In the genomic region with DNA sequence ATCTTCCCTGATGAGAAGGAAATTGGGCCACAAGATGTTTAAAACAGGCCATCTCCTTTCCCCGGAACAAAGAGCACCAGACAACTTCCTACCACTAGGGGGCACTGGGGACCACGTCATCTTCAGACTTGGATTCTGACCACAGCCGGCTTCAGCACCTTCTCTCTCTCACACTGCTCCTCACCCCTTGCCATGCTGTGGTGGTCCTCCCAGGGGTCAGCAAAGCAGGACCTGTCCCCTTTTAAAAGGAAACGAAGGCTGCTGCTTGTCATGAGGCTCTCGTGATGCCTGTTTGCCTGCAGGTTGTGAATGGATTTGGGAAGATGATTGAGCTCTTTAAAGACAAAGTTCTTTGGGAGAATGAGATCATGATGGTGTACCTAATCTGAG, we compare ENCODE assay signal across 9 cellular contexts. TPM values are rescaled to one million over a fixed set of nuclear protein-coding genes. Genes with fewer than 3 reads are reported as not detected.
DNase-seq lines count a peak whose midpoint lies in the region; ATAC-seq and TF ChIP-seq lines count a peak whose summit lies in the region.
"Had no signal": no experiment of that assay in that cellular context is flagged by ENCODE, and none has a peak within 500 bp of the region (broad histone marks: within the 10 kb centered on the region; RNA-seq: fewer than 3 reads in every experiment).

No MANE protein-coding gene starts in this region.

- no peaks in the 10 kb centered on the region for H3K27me3 Mint-ChIP-seq in T-cell
- H3K27me3 Mint-ChIP-seq: activated naive CD4-positive, alpha-beta T cell treated with anti-CD3 and anti-CD28 coated beads, Interleukin-2, amount 50 U/mL, for 24 hours had no signal

- peaks cover 64% of the 10 kb centered on the region for H3K36me3 ChIP-seq in left ventricle myocardium inferior
- H3K36me3 ChIP-seq in rectal smooth muscle tissue (ENCODE audit: control insufficient read depth, insufficient read depth, low read length): peaks cover 13% of the 10 kb centered on the region

- no peaks in the 10 kb centered on the region for H3K9me3 ChIP-seq in left ventricle myocardium inferior (replicated peaks)

- peaks cover 8 to 15% (median 9%) of the 10 kb centered on the region in 3 donors for H3K4me1 Mint-ChIP-seq in T-cell

- no peak overlapping the region for H3K4me3 ChIP-seq in left ventricle myocardium inferior
- H3K4me3 ChIP-seq in rectal smooth muscle tissue (ENCODE audit: low read length): no peak overlapping the region

- DNase-seq in COLO829 (ENCODE audit: low spot score): peak; percentile 93
- peak; percentile 48 for DNase-seq in NCI-H1048 (lab: John Stamatoyannopoulos, UW)
- DNase-seq in T-cell: peak; percentile 57 to 83 (median 76)
- DNase-seq in amniotic epithelial cell (ENCODE audit: low read depth): peak; percentile 67
- DNase-seq in left ventricle myocardium inferior: peak; percentile 77

- TF ChIP-seq CTCF in left ventricle myocardium inferior (IDR thresholded peaks at IDR 0.05; ENCODE audit: borderline replicate concordance): peak; percentile 91

- no peaks in the 10 kb centered on the region for H3K27me3 ChIP-seq in left ventricle myocardium inferior (ENCODE audit: low read depth)
- no peaks in the 10 kb centered on the region for H3K27me3 ChIP-seq in rectal smooth muscle tissue (ENCODE audit: control insufficient read depth, insufficient read depth, low read length)

- no peaks in the 10 kb centered on the region for H3K9me3 Mint-ChIP-seq in T-cell
- H3K9me3 Mint-ChIP-seq: activated naive CD4-positive, alpha-beta T cell treated with anti-CD3 and anti-CD28 coated beads, Interleukin-2, amount 50 U/mL, for 24 hours had no signal

- H3K27ac Mint-ChIP-seq in T-cell: no peak overlapping the region
- H3K27ac Mint-ChIP-seq: activated naive CD4-positive, alpha-beta T cell treated with anti-CD3 and anti-CD28 coated beads, Interleukin-2, amount 50 U/mL, for 24 hours had no signal

- CTCF ChIA-PET in T-cell (lab: Charles Lee): interaction anchor here (0.7 to 2.7 kb wide), 12 partner anchors 9 to 117 kb away, joined by 3 to 40 read pairs (median 4); partner anchors contain the start of gene PRKCD (in 1 of the 2)

- ATAC-seq in GM21717 (IDR thresholded peaks at IDR 0.05; ENCODE audit: unreplicated experiment) (peak; percentile 64), T-cell (replicated peaks in 1 of 4) (peak; percentile 80 to 90 (median 83)), HG03025 (IDR thresholded peaks at IDR 0.05; ENCODE audit: low FRiP score, unreplicated experiment) (no peak)

- peaks cover 25% of the 10 kb centered on the region for H3K36me3 Mint-ChIP-seq in T-cell

- no peak overlapping the region for H3K9ac ChIP-seq in rectal smooth muscle tissue (ENCODE audit: low read length)

- intact Hi-C loops in left ventricle myocardium inferior (cut with micrococcal nuclease): loop anchor here (2.0 kb wide), 1 partner anchor 81 kb away; no protein-coding TSS in a partner anchor

- H3K4me1 ChIP-seq in left ventricle myocardium inferior (peaks cover 52% of the 10 kb centered on the region), rectal smooth muscle tissue (ENCODE audit: control insufficient read depth, insufficient read depth, low read length) (peaks cover 16% of the 10 kb centered on the region)

- H3K4me3 Mint-ChIP-seq in T-cell: no peak overlapping the region
- H3K4me3 Mint-ChIP-seq: activated naive CD4-positive, alpha-beta T cell treated with anti-CD3 and anti-CD28 coated beads, Interleukin-2, amount 50 U/mL, for 24 hours had no signal

- H3K27ac ChIP-seq in left ventricle myocardium inferior (replicated peaks) (peak overlapping the region; percentile 85), rectal smooth muscle tissue (ENCODE audit: low read depth, low read length) (peak overlapping the region; percentile 75)

- POLR2A ChIA-PET in T-cell (lab: Charles Lee): no interaction called here

RNA-seq across cellular contexts. Expression of gene RFT1, which starts 16.2 kb away (rescaled TPM):
- total RNA-seq in T-cell (10 to 100 TPM; 14.4 to 27.8 (median 26.6) TPM), left ventricle myocardium inferior (9.4 TPM)

RNA-seq across cellular contexts. Expression of gene PRKCD, which starts 47.0 kb away (rescaled TPM):
- total RNA-seq in T-cell (10 to 100 TPM; 15.3 to 23.3 (median 19.2) TPM), left ventricle myocardium inferior (13.6 TPM)
